In genomic region chr6:3893487-3893886, GRCh38 we compare ENCODE assay signal across 33 cellular contexts.
"Had no signal": no experiment of that assay in that cellular context is flagged by ENCODE, and none has a peak within 500 bp of the region (broad histone marks: within the 10 kb centered on the region; RNA-seq: fewer than 3 reads in every experiment).

No MANE protein-coding gene starts in this region.

- H3K27me3 ChIP-seq: body of pancreas, breast epithelium, cardiac muscle cell, colonic mucosa had no signal

- H3K27ac Mint-ChIP-seq: activated CD4-positive, alpha-beta memory T cell treated with anti-CD3 and anti-CD28 coated beads for 36 hours; activated CD4-positive, alpha-beta T cell treated with anti-CD3 and anti-CD28 coated beads for 36 hours; activated CD4-positive, alpha-beta T cell treated with anti-CD3 and anti-CD28 coated beads, Interleukin-2, amount 10 ng/mL, durations not matched to agents 24 days and 14 days; activated CD8-positive, alpha-beta memory T cell treated with anti-CD3 and anti-CD28 coated beads, Interleukin-2, amount 10 ng/mL, durations not matched to agents 7 days and 5 days; activated CD8-positive, alpha-beta T cell treated with anti-CD3 and anti-CD28 coated beads, Interleukin-2, amount 10 ng/mL, durations not matched to agents 7 days and 5 days; activated naive CD4-positive, alpha-beta T cell treated with anti-CD3 and anti-CD28 coated beads for 36 hours; activated naive CD8-positive, alpha-beta T cell; activated T-helper 1 cell treated with anti-CD3 and anti-CD28 coated beads, Interleukin-12 subunit alpha, Interleukin-12 subunit beta, Interleukin-2, Interleukin-4 antibody, amounts not matched to agents 30 ng/mL and 10 ng/mL and 1 ng/mL, durations not matched to agents 14 hours and 24 hours and 36 hours; activated T-helper 2 cell treated with anti-CD3 and anti-CD28 coated beads, Interferon-gamma antibody, Interleukin-2, Interleukin-4, amounts not matched to agents 10 μg/mL and 5 μg/mL and 100 μg/mL, durations not matched to agents 14 hours and 24 hours and 36 hours; endodermal cell; T-helper 17 cell; T-helper 2 cell treated with Interferon-gamma antibody and Interleukin-4, amounts not matched to agents 5 μg/mL and 100 μg/mL, for 36 hours had no signal

- H3K4me3 Mint-ChIP-seq: activated CD4-positive, alpha-beta memory T cell treated with anti-CD3 and anti-CD28 coated beads for 36 hours; activated CD4-positive, alpha-beta T cell treated with anti-CD3 and anti-CD28 coated beads for 36 hours; activated CD4-positive, alpha-beta T cell treated with anti-CD3 and anti-CD28 coated beads, Interleukin-2, amount 10 ng/mL, durations not matched to agents 24 days and 14 days; activated CD8-positive, alpha-beta memory T cell treated with anti-CD3 and anti-CD28 coated beads, Interleukin-2, amount 10 ng/mL, durations not matched to agents 7 days and 5 days; activated CD8-positive, alpha-beta T cell treated with anti-CD3 and anti-CD28 coated beads, Interleukin-2, amount 10 ng/mL, durations not matched to agents 7 days and 5 days; activated naive CD4-positive, alpha-beta T cell treated with anti-CD3 and anti-CD28 coated beads for 36 hours; activated naive CD8-positive, alpha-beta T cell; activated T-helper 1 cell treated with anti-CD3 and anti-CD28 coated beads, Interleukin-12 subunit alpha, Interleukin-12 subunit beta, Interleukin-2, Interleukin-4 antibody, amounts not matched to agents 30 ng/mL and 10 ng/mL and 1 ng/mL, durations not matched to agents 14 hours and 24 hours and 36 hours; endodermal cell; T-helper 17 cell; T-helper 2 cell treated with Interferon-gamma antibody and Interleukin-4, amounts not matched to agents 5 μg/mL and 100 μg/mL, for 36 hours had no signal

- H3K4me3 ChIP-seq: body of pancreas, breast epithelium, cardiac muscle cell, colonic mucosa had no signal

- DNase-seq: activated CD4-positive, alpha-beta memory T cell treated with anti-CD3 and anti-CD28 coated beads for 36 hours; activated CD4-positive, alpha-beta T cell treated with anti-CD3 and anti-CD28 coated beads for 36 hours; activated CD4-positive, alpha-beta T cell treated with anti-CD3 and anti-CD28 coated beads, Interleukin-2, amount 10 ng/mL, durations not matched to agents 24 days and 14 days; activated CD4-positive, CD25-positive, alpha-beta regulatory T cell; activated CD4-positive, CD25-positive, alpha-beta regulatory T cell treated with anti-CD3 and anti-CD28 coated beads, Interleukin-2, amount 50 U/mL, for 72 hours; activated CD8-positive, alpha-beta memory T cell treated with anti-CD3 and anti-CD28 coated beads, Interleukin-2, amount 10 ng/mL, durations not matched to agents 7 days and 5 days; activated CD8-positive, alpha-beta memory T cell treated with anti-CD3 and anti-CD28 coated beads, Interleukin-2, amount 50 U/mL, for 4 hours; activated CD8-positive, alpha-beta T cell treated with anti-CD3 and anti-CD28 coated beads, Interleukin-2, amount 10 ng/mL, durations not matched to agents 7 days and 5 days; activated effector memory CD4-positive, alpha-beta T cell treated with anti-CD3 and anti-CD28 coated beads, Interleukin-2, amount 50 U/mL, for 16 hours; activated naive CD4-positive, alpha-beta T cell treated with anti-CD3 and anti-CD28 coated beads for 36 hours; activated T-cell treated with anti-CD3 and anti-CD28 coated beads, Interleukin-2, amount 50 U/mL, for 1 hour; activated T-cell treated with anti-CD3 and anti-CD28 coated beads, Interleukin-2, amount 50 U/mL, for 48 hours; amniotic stem cell; aorta; body of pancreas; central memory CD4-positive, alpha-beta T cell; cerebellar nuclear complex; colonic mucosa; effector memory CD4-positive, alpha-beta T cell; endodermal cell; foreskin fibroblast; head of caudate nucleus; T-helper 1 cell; T-helper 17 cell; T1000; WERI-Rb-1 had no signal

- H3K9me3 ChIP-seq: body of pancreas, breast epithelium, colonic mucosa had no signal

- H3K27ac ChIP-seq: body of pancreas, breast epithelium, cardiac muscle cell, colonic mucosa, WERI-Rb-1 had no signal

- H3K36me3 ChIP-seq: breast epithelium, cardiac muscle cell, colonic mucosa, WERI-Rb-1 had no signal

- H3K4me1 ChIP-seq: breast epithelium, colonic mucosa had no signal

- H3K9me3 Mint-ChIP-seq: activated CD4-positive, alpha-beta memory T cell treated with anti-CD3 and anti-CD28 coated beads for 36 hours; activated CD4-positive, alpha-beta T cell treated with anti-CD3 and anti-CD28 coated beads, Interleukin-2, amount 10 ng/mL, durations not matched to agents 24 days and 14 days; activated naive CD4-positive, alpha-beta T cell treated with anti-CD3 and anti-CD28 coated beads for 36 hours; activated T-helper 1 cell treated with anti-CD3 and anti-CD28 coated beads, Interleukin-12 subunit alpha, Interleukin-12 subunit beta, Interleukin-2, Interleukin-4 antibody, amounts not matched to agents 30 ng/mL and 10 ng/mL and 1 ng/mL, durations not matched to agents 14 hours and 24 hours and 36 hours; activated T-helper 2 cell treated with anti-CD3 and anti-CD28 coated beads, Interferon-gamma antibody, Interleukin-2, Interleukin-4, amounts not matched to agents 10 μg/mL and 5 μg/mL and 100 μg/mL, durations not matched to agents 14 hours and 24 hours and 36 hours; T-helper 2 cell treated with Interferon-gamma antibody and Interleukin-4, amounts not matched to agents 5 μg/mL and 100 μg/mL, for 36 hours had no signal

- H3K36me3 Mint-ChIP-seq: activated CD4-positive, alpha-beta memory T cell treated with anti-CD3 and anti-CD28 coated beads for 36 hours; activated CD8-positive, alpha-beta memory T cell treated with anti-CD3 and anti-CD28 coated beads, Interleukin-2, amount 10 ng/mL, durations not matched to agents 7 days and 5 days; activated naive CD8-positive, alpha-beta T cell had no signal

- H3K4me1 Mint-ChIP-seq: activated CD4-positive, alpha-beta T cell treated with anti-CD3 and anti-CD28 coated beads for 36 hours; activated CD4-positive, alpha-beta T cell treated with anti-CD3 and anti-CD28 coated beads, Interleukin-2, amount 10 ng/mL, durations not matched to agents 24 days and 14 days; activated CD8-positive, alpha-beta memory T cell treated with anti-CD3 and anti-CD28 coated beads, Interleukin-2, amount 10 ng/mL, durations not matched to agents 7 days and 5 days; T-helper 17 cell had no signal

- ATAC-seq: activated CD4-positive, alpha-beta T cell treated with anti-CD3 and anti-CD28 coated beads for 36 hours; activated CD8-positive, alpha-beta memory T cell treated with anti-CD3 and anti-CD28 coated beads, Interleukin-2, amount 10 ng/mL, durations not matched to agents 7 days and 5 days; activated CD8-positive, alpha-beta T cell treated with anti-CD3 and anti-CD28 coated beads, Interleukin-2, amount 10 ng/mL, durations not matched to agents 7 days and 5 days; body of pancreas; esophagus mucosa; T-helper 17 cell had no signal
